In genomic region chr13:27446986-27447583, GRCh38 we compare ENCODE assay signal across 14 cellular contexts. TPM values are rescaled to one million over a fixed set of nuclear protein-coding genes. Genes with fewer than 3 reads are reported as not detected.
DNase-seq lines count a peak whose midpoint lies in the region; ATAC-seq and TF ChIP-seq lines count a peak whose summit lies in the region.
"Had no signal": no experiment of that assay in that cellular context is flagged by ENCODE, and none has a peak within 500 bp of the region (broad histone marks: within the 10 kb centered on the region; RNA-seq: fewer than 3 reads in every experiment).

No MANE protein-coding gene starts in this region.

- H3K4me1 Mint-ChIP-seq in activated B cell treated with CpG ODN at 0.5 μM for 24 hours: peaks cover 80% of the 10 kb centered on the region
- peaks cover 37 to 82% (median 64%) of the 10 kb centered on the region in 4 donors for H3K4me1 Mint-ChIP-seq in naive thymus-derived CD8-positive, alpha-beta T cell

- peaks cover 43% of the 10 kb centered on the region for H3K4me1 ChIP-seq in DOHH2 (ENCODE audit: control insufficient read depth, low read length)
- H3K4me1 ChIP-seq in PC-9 (replicated peaks; ENCODE audit: insufficient read depth): peaks cover 19% of the 10 kb centered on the region

- H3K27me3 ChIP-seq in DOHH2 (ENCODE audit: control insufficient read depth, low read length) (no peaks in the 10 kb centered on the region), PC-9 (ENCODE audit: insufficient read depth, low read depth) (no peaks in the 10 kb centered on the region)
- H3K27me3 ChIP-seq: foreskin keratinocyte had no signal

- H3K9me3 ChIP-seq in DOHH2 (ENCODE audit: control insufficient read depth, insufficient read depth, low read length) (no peaks in the 10 kb centered on the region), PC-9 (ENCODE audit: insufficient read depth, low read depth) (no peaks in the 10 kb centered on the region)

- peak overlapping the region; percentile 89 for H3K27ac Mint-ChIP-seq in activated B cell treated with CpG ODN at 0.5 μM for 24 hours
- H3K27ac Mint-ChIP-seq in naive thymus-derived CD8-positive, alpha-beta T cell: peak overlapping the region; percentile 86 to 98 (median 96)

- peak; percentile 22 for ATAC-seq in GM21619 (IDR thresholded peaks at IDR 0.05; ENCODE audit: unreplicated experiment)
- ATAC-seq in activated B cell treated with CpG ODN at 0.5 μM for 24 hours (ENCODE audit: low read depth): peak; percentile 7
- ATAC-seq in naive thymus-derived CD8-positive, alpha-beta T cell: no peak
- no peak for ATAC-seq in HG03097 (IDR thresholded peaks at IDR 0.05; ENCODE audit: low FRiP score, unreplicated experiment)
- no peak for ATAC-seq in GM21529 (IDR thresholded peaks at IDR 0.05; ENCODE audit: unreplicated experiment)
- ATAC-seq: foreskin keratinocyte, HCT116 had no signal

- H3K9me3 Mint-ChIP-seq in activated B cell treated with CpG ODN at 0.5 μM for 24 hours: no peaks in the 10 kb centered on the region
- H3K9me3 Mint-ChIP-seq in naive thymus-derived CD8-positive, alpha-beta T cell: no peaks in the 10 kb centered on the region

- no peaks in the 10 kb centered on the region for H3K27me3 Mint-ChIP-seq in activated B cell treated with CpG ODN at 0.5 μM for 24 hours
- peaks cover 0 to 2% (median 0%) of the 10 kb centered on the region in 5 donors for H3K27me3 Mint-ChIP-seq in naive thymus-derived CD8-positive, alpha-beta T cell

- H3F3A ChIP-seq in DOHH2 (ENCODE audit: control insufficient read depth, insufficient read depth): peaks cover 13% of the 10 kb centered on the region
- peaks cover 36% of the 10 kb centered on the region for H3F3A ChIP-seq in PC-9 (ENCODE audit: insufficient read depth, low read depth)

- peaks cover 28% of the 10 kb centered on the region for H3K36me3 Mint-ChIP-seq in activated B cell treated with CpG ODN at 0.5 μM for 24 hours (ENCODE audit: low read depth)
- H3K36me3 Mint-ChIP-seq in naive thymus-derived CD8-positive, alpha-beta T cell: peaks cover 0 to 13% (median 0%) of the 10 kb centered on the region in 3 donors

- POLR2A ChIA-PET in activated B cell treated with CpG ODN at 0.5 μM for 24 hours (lab: Charles Lee) (interaction anchor here (0.6 to 6.5 kb wide), 13 partner anchors 8 to 1190 kb away, joined by 3 to 185 read pairs (median 5); partner anchors contain the start of genes GTF3A, LNX2 and PAN3), PC-9 (lab: Charles Lee; ENCODE audit: unreplicated experiment) (no interaction called here)
- POLR2A ChIA-PET in naive thymus-derived CD8-positive, alpha-beta T cell (lab: Charles Lee): interaction anchor here (0.6 to 15.6 kb wide), 6 partner anchors 8 to 173 kb away, joined by 3 to 515 read pairs (median 7); partner anchors contain the start of genes GTF3A and LNX2

- intact Hi-C loops in activated B cell treated with CpG ODN at 0.5 μM for 24 hours (cut with micrococcal nuclease): loop anchor here (5.0 kb wide), 1 partner anchor 315 kb away; no protein-coding TSS in a partner anchor
- intact Hi-C loops in PC-9 (cut with micrococcal nuclease; ENCODE audit: unreplicated experiment): no loop called here

- H3K9me2 ChIP-seq in DOHH2 (replicated peaks; ENCODE audit: control insufficient read depth, low read length): no peaks in the 10 kb centered on the region
- H3K9me2 ChIP-seq in PC-9 (ENCODE audit: insufficient read depth): no peaks in the 10 kb centered on the region

- peak overlapping the region; percentile 60 for H3K4me3 Mint-ChIP-seq in activated B cell treated with CpG ODN at 0.5 μM for 24 hours
- H3K4me3 Mint-ChIP-seq in naive thymus-derived CD8-positive, alpha-beta T cell: peak overlapping the region; percentile 57 to 86 (median 71)

- H3K4me3 ChIP-seq in DOHH2 (ENCODE audit: low read length) (peak overlapping the region; percentile 65), PC-9 (no peak overlapping the region)

- TF ChIP-seq CTCF in DOHH2 (IDR thresholded peaks at IDR 0.05; ENCODE audit: low read depth, low read length, poor library complexity, severe bottlenecking): no peak
- no peak for TF ChIP-seq CTCF in activated B cell treated with CpG ODN at 0.5 μM for 24 hours (IDR thresholded peaks at IDR 0.05)
- TF ChIP-seq CTCF in PC-9 (conservative IDR thresholded peaks at IDR 0.05): no peak

- H2AFZ ChIP-seq in PC-9: no peak overlapping the region

- CTCF ChIA-PET in activated B cell treated with CpG ODN at 0.5 μM for 24 hours (lab: Charles Lee): no interaction called here
- CTCF ChIA-PET in PC-9 (lab: Charles Lee): no interaction called here

- H3K4me2 ChIP-seq in DOHH2 (ENCODE audit: low read length) (peak overlapping the region; percentile 79), PC-9 (no peak overlapping the region)

- H3K27ac ChIP-seq in DOHH2 (ENCODE audit: low read depth, low read length) (peak overlapping the region; percentile 51), PC-9 (no peak overlapping the region)
- H3K27ac ChIP-seq: foreskin keratinocyte had no signal

- peaks cover 12% of the 10 kb centered on the region for H3K36me3 ChIP-seq in DOHH2 (ENCODE audit: control insufficient read depth, low read length)
- H3K36me3 ChIP-seq in PC-9 (ENCODE audit: low read depth): no peaks in the 10 kb centered on the region

- DNase-seq in activated B cell treated with CpG ODN at 0.5 μM for 24 hours: no peak
- DNase-seq in naive thymus-derived CD8-positive, alpha-beta T cell: peak in 3 of 10 donors; percentile 27 to 47 (median 43)
- no peak for DNase-seq in PC-9
- DNase-seq in CD1c-positive myeloid dendritic cell (ENCODE audit: extremely low spot score): no peak
- DNase-seq: activated CD4-positive, alpha-beta T cell treated with anti-CD3 and anti-CD28 coated beads, Interleukin-2, amount 50 U/mL, for 4 hours; DMS 273 treated with DMSO at 0.1 percent for 48 hours; foreskin keratinocyte; mesenchymal stem cell; NCI-H1694 treated with DMSO at 0.1 percent for 48 hours had no signal

- H4K20me1 ChIP-seq in DOHH2 (ENCODE audit: control insufficient read depth, insufficient read depth, low read depth, low read length): no peaks in the 10 kb centered on the region
- no peaks in the 10 kb centered on the region for H4K20me1 ChIP-seq in PC-9 (ENCODE audit: insufficient read depth)

- H3K79me2 ChIP-seq in DOHH2 (ENCODE audit: control insufficient read depth, low read length) (peaks cover 43% of the 10 kb centered on the region), PC-9 (ENCODE audit: low read depth) (peaks cover 41% of the 10 kb centered on the region)

- BruUV-seq in PC-9 (replicated peaks; lab: Mats Ljungman, UMichigan): no TSS peak

RNA-seq across cellular contexts. Expression of gene MTIF3, which starts 3.3 kb away (rescaled TPM):
- total RNA-seq in activated B cell treated with CpG ODN at 0.5 μM for 24 hours: 39.8 and 50.1 TPM in 2 replicates
- 10 to 100 TPM; 80.7 to 81.7 TPM for total RNA-seq in naive thymus-derived CD8-positive, alpha-beta T cell
- 10 to 100 TPM; 46.6 to 69.2 (median 60.8) TPM for polyA plus RNA-seq in naive thymus-derived CD8-positive, alpha-beta T cell
- total RNA-seq in PC-9 (2021): 22.9 and 28.3 TPM in 2 replicates

RNA-seq across cellular contexts. Expression of gene GTF3A, which starts 22.7 kb away (rescaled TPM):
- total RNA-seq in activated B cell treated with CpG ODN at 0.5 μM for 24 hours (119 and 134 TPM in 2 replicates), PC-9 (2021) (105 and 130 TPM in 2 replicates)
- 100 to 1,000 TPM; 238 to 244 TPM for total RNA-seq in naive thymus-derived CD8-positive, alpha-beta T cell
- 100 to 1,000 TPM; 406 to 534 (median 525) TPM for polyA plus RNA-seq in naive thymus-derived CD8-positive, alpha-beta T cell

Comparison
In these comparisons a context has a peak if more than half of its experiments do, and no peak if none do; other contexts are left out.
1. ATAC-seq: peak in GM21619 (single experiment) and activated B cell treated with CpG ODN at 0.5 μM for 24 hours (single experiment); none in naive thymus-derived CD8-positive, alpha-beta T cell (0 of 2), HG03097 (single experiment) and GM21529 (single experiment).